9 cellular contexts compared by ENCODE assay signal in the genomic region with DNA sequence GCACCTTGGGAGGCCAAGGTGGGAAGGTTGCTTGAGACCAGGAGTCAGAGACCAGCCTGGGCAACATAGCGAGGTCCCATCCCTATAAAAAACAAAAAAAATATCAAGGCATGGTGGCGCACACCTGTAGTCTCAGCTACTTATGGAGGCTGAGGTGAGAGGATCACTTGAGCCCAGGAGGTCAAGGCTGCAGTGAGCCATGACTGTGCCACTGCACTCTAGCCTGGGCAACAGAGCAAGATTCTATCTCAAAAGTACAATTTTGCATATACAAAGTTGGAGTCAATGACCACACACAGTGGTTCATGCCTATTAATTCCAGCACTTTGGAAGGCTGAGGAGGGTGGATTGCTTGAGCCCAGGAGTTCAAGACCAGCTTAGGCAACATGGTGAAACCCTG. TPM values are rescaled to one million over a fixed set of nuclear protein-coding genes. Genes with fewer than 3 reads are reported as not detected.
DNase-seq lines count a peak whose midpoint lies in the region; ATAC-seq and TF ChIP-seq lines count a peak whose summit lies in the region.
"Not testable (repeated sequence)": the region's sequence is repeated elsewhere in the genome, so short reads cannot be mapped to it uniquely, and the experiment has no call there.
"Had no signal": no experiment of that assay in that cellular context is flagged by ENCODE, and none has a peak within 500 bp of the region (broad histone marks: within the 10 kb centered on the region; RNA-seq: fewer than 3 reads in every experiment).

No MANE protein-coding gene starts in this region.

- H3K27ac ChIP-seq in GM23338 (ENCODE audit: low read depth), result 0 out of 2 replicates have a peak overlapping the region, but pooled peaks have one; percentile 9
- not testable (repeated sequence) for H3K27ac ChIP-seq in HEK293 (ENCODE audit: extremely low read depth, low read depth, low read length); trophoblast cell (ENCODE audit: low read depth, low read length)
- H3K27ac ChIP-seq in RWPE1, result 0 out of 2 replicates have a peak overlapping the region, but pooled peaks have one; percentile 12

- H2BK120ac ChIP-seq in trophoblast cell (ENCODE audit: insufficient read depth, low read length, poor library complexity), result not testable (repeated sequence)

- WGBS in trophoblast cell (ENCODE audit: extremely low coverage, insufficient coverage, insufficient read length), result no CpG with 5 or more reads among the region's 2 CpGs

- POLR2A ChIA-PET in HEK293 (lab: Yijun Ruan, JAX), result interaction anchor here (2.0 kb wide), 1 partner anchor 10 kb away, joined by 5 read pairs; the partner anchor contains the start of gene UBE2B
- POLR2A ChIA-PET in RWPE1 (lab: Yijun Ruan, JAX; ENCODE audit: low non-redundant PET); activated CD4-positive, alpha-beta memory T cell treated with anti-CD3 and anti-CD28 coated beads for 36 hours (lab: Charles Lee): not testable (repeated sequence)
- POLR2A ChIA-PET in WTC11 (lab: Charles Lee), result interaction anchor here (1.6 kb wide), 1 partner anchor 10 kb away, joined by 4 read pairs; the partner anchor contains the start of gene UBE2B

- H4K12ac ChIP-seq in trophoblast cell (ENCODE audit: low read depth, low read length), result peak overlapping the region; percentile 30

- not testable (repeated sequence) for H3K14ac ChIP-seq in trophoblast cell (ENCODE audit: low read length)

- not testable (repeated sequence) for H3K9me3 Mint-ChIP-seq in GM23338; WTC11; activated CD4-positive, alpha-beta memory T cell treated with anti-CD3 and anti-CD28 coated beads for 36 hours; activated T-cell treated with anti-CD3 and anti-CD28 coated beads, Interleukin-2, amount 50 U/mL, for 72 hours; activated naive CD8-positive, alpha-beta T cell (ENCODE audit: low read depth)

- CTCF ChIA-PET in HEK293 (lab: Yijun Ruan, JAX) (interaction anchor here (0.7 to 1.5 kb wide), 4 partner anchors 10 to 205 kb away, joined by 3 to 4 read pairs (median 3); no protein-coding TSS in a partner anchor), RWPE1 (lab: Yijun Ruan, JAX) (interaction anchor here (0.7 to 1.4 kb wide), 2 partner anchors 29 to 362 kb away, joined by 7 to 8 read pairs; partner anchors contain the start of gene CDKN2AIPNL)
- CTCF ChIA-PET in WTC11 (lab: Charles Lee), result not testable (repeated sequence)
- CTCF ChIA-PET in activated CD4-positive, alpha-beta memory T cell treated with anti-CD3 and anti-CD28 coated beads for 36 hours (lab: Charles Lee), result interaction anchor here (0.8 to 1.4 kb wide), 5 partner anchors 8 to 205 kb away, joined by 3 to 4 read pairs (median 3); partner anchors contain the start of gene CDKN2AIPNL

- H3K9ac ChIP-seq in trophoblast cell (ENCODE audit: low read length), result not testable (repeated sequence)

- not testable (repeated sequence) for H3K23ac ChIP-seq in trophoblast cell (ENCODE audit: low read length)

- not testable (repeated sequence) for H3K9me3 ChIP-seq in HEK293 (ENCODE audit: control insufficient read depth, insufficient read depth, low read depth, low read length); trophoblast cell (ENCODE audit: insufficient read depth, low read depth, low read length)

- not testable (repeated sequence) for H2AFZ ChIP-seq in GM23338; trophoblast cell (ENCODE audit: insufficient read depth, low read length, poor library complexity)

- H2BK12ac ChIP-seq in trophoblast cell (ENCODE audit: low read length), result not testable (repeated sequence)

- not testable (repeated sequence) for H3K79me1 ChIP-seq in trophoblast cell (ENCODE audit: low read length)

- not testable (repeated sequence) for H3K4me1 Mint-ChIP-seq in GM23338, WTC11
- peaks cover 31% of the 10 kb centered on the region for H3K4me1 Mint-ChIP-seq in activated CD4-positive, alpha-beta memory T cell treated with anti-CD3 and anti-CD28 coated beads for 36 hours (ENCODE audit: low read depth)
- H3K4me1 Mint-ChIP-seq in activated T-cell treated with anti-CD3 and anti-CD28 coated beads, Interleukin-2, amount 50 U/mL, for 72 hours (ENCODE audit: low read depth), result peaks cover 46% of the 10 kb centered on the region
- peaks cover 41% of the 10 kb centered on the region for H3K4me1 Mint-ChIP-seq in activated naive CD8-positive, alpha-beta T cell (ENCODE audit: low read depth)

- peaks cover 81% of the 10 kb centered on the region for H3K36me3 Mint-ChIP-seq in GM23338 (ENCODE audit: low read depth)
- H3K36me3 Mint-ChIP-seq in WTC11, result peaks cover 57% of the 10 kb centered on the region
- H3K36me3 Mint-ChIP-seq in activated CD4-positive, alpha-beta memory T cell treated with anti-CD3 and anti-CD28 coated beads for 36 hours, result peaks cover 39% of the 10 kb centered on the region
- peaks cover 5 to 25% of the 10 kb centered on the region in 2 donors for H3K36me3 Mint-ChIP-seq in activated T-cell treated with anti-CD3 and anti-CD28 coated beads, Interleukin-2, amount 50 U/mL, for 72 hours (ENCODE audit: insufficient read depth in 2 of 2)
- peaks cover 10% of the 10 kb centered on the region for H3K36me3 Mint-ChIP-seq in activated naive CD8-positive, alpha-beta T cell

- not testable (repeated sequence) for H3K18ac ChIP-seq in trophoblast cell (ENCODE audit: low read length)

- H2BK5ac ChIP-seq in trophoblast cell (ENCODE audit: low read depth, low read length, poor library complexity), result not testable (repeated sequence)

- H4K20me1 ChIP-seq in GM23338 (replicated peaks; ENCODE audit: insufficient read depth), result peaks cover 12% of the 10 kb centered on the region

- not testable (repeated sequence) for H3K27ac Mint-ChIP-seq in GM23338, WTC11
- H3K27ac Mint-ChIP-seq in activated CD4-positive, alpha-beta memory T cell treated with anti-CD3 and anti-CD28 coated beads for 36 hours, result peak overlapping the region; percentile 23
- peak overlapping the region; percentile 60 for H3K27ac Mint-ChIP-seq in activated T-cell treated with anti-CD3 and anti-CD28 coated beads, Interleukin-2, amount 50 U/mL, for 72 hours
- peak overlapping the region; percentile 34 for H3K27ac Mint-ChIP-seq in activated naive CD8-positive, alpha-beta T cell

- not testable (repeated sequence) for H3K27me3 Mint-ChIP-seq in GM23338 (ENCODE audit: insufficient read depth, low read depth, poor library complexity); WTC11 (ENCODE audit: low read depth); activated CD4-positive, alpha-beta memory T cell treated with anti-CD3 and anti-CD28 coated beads for 36 hours; activated T-cell treated with anti-CD3 and anti-CD28 coated beads, Interleukin-2, amount 50 U/mL, for 72 hours (ENCODE audit: low read depth); activated naive CD8-positive, alpha-beta T cell

- H4K91ac ChIP-seq in trophoblast cell (ENCODE audit: low read depth, low read length), result not testable (repeated sequence)

- H3K79me2 ChIP-seq in GM23338 (replicated peaks; ENCODE audit: insufficient read depth), result peaks cover 28% of the 10 kb centered on the region
- H3K79me2 ChIP-seq in trophoblast cell (ENCODE audit: control insufficient read depth, insufficient read depth, low read length, poor library complexity), result not testable (repeated sequence)

- peaks cover 39% of the 10 kb centered on the region for H3K36me3 ChIP-seq in GM23338 (ENCODE audit: insufficient read depth)
- peaks cover 76 to 85% of the 10 kb centered on the region in 2 experiments for H3K36me3 ChIP-seq in HEK293 (ENCODE audit: control insufficient read depth in 2 of 2, insufficient read depth in 1 of 2, low read length in 2 of 2)
- H3K36me3 ChIP-seq in trophoblast cell (ENCODE audit: control insufficient read depth in 1 of 2, insufficient read depth in 2 of 2, low read length in 2 of 2), result peaks cover 37 to 38% of the 10 kb centered on the region in 2 experiments

- H3F3A ChIP-seq in GM23338 (replicated peaks; ENCODE audit: low read depth), result not testable (repeated sequence)

- H3K4me2 ChIP-seq in GM23338; trophoblast cell (ENCODE audit: low read length): not testable (repeated sequence)

- H3K27me3 ChIP-seq in GM23338 (ENCODE audit: insufficient read depth); trophoblast cell (ENCODE audit: insufficient read depth, low read length): not testable (repeated sequence)

- H3K4me3 ChIP-seq in GM23338; HEK293 (ENCODE audit: low read depth, low read length); trophoblast cell (ENCODE audit: low read depth, low read length): not testable (repeated sequence)

- not testable (repeated sequence) for TF ChIP-seq CTCF in GM23338 (conservative IDR thresholded peaks at IDR 0.05; ENCODE audit: low read depth in 2 of 2); HEK293 (tag by site-specific recombination; IDR thresholded peaks at IDR 0.05); RWPE1 (conservative IDR thresholded peaks at IDR 0.05; ENCODE audit: low read depth); WTC11 (IDR thresholded peaks at IDR 0.05)

- H4K8ac ChIP-seq in trophoblast cell (ENCODE audit: low read depth, low read length), result not testable (repeated sequence)

- not testable (repeated sequence) for H3K4me1 ChIP-seq in GM23338 (ENCODE audit: insufficient read depth); HEK293 (ENCODE audit: control insufficient read depth, insufficient read depth, low read length); trophoblast cell (ENCODE audit: control insufficient read depth in 1 of 2, insufficient read depth in 2 of 2, low read length in 2 of 2)

- H3K4ac ChIP-seq in trophoblast cell (ENCODE audit: low read depth, low read length), result not testable (repeated sequence)

- intact Hi-C loops in activated CD4-positive, alpha-beta memory T cell treated with anti-CD3 and anti-CD28 coated beads for 36 hours (cut with micrococcal nuclease), result not testable (repeated sequence)

- ATAC-seq in GM23338; WTC11; activated T-cell treated with anti-CD3 and anti-CD28 coated beads, Interleukin-2, amount 50 U/mL, for 72 hours (replicated peaks in 1 of 2): not testable (repeated sequence)

- not testable (repeated sequence) for DNase-seq in GM23338 (ENCODE audit: low spot score); RWPE1 (ENCODE audit: low spot score); WTC11 (ENCODE audit: low spot score); activated CD4-positive, alpha-beta memory T cell treated with anti-CD3 and anti-CD28 coated beads for 36 hours; activated T-cell treated with anti-CD3 and anti-CD28 coated beads, Interleukin-2, amount 50 U/mL, for 72 hours; trophoblast cell

- H3K9me2 ChIP-seq in GM23338 (ENCODE audit: insufficient read depth), result not testable (repeated sequence)

- H2AK5ac ChIP-seq in trophoblast cell (ENCODE audit: low read length), result not testable (repeated sequence)

- H3K4me3 Mint-ChIP-seq in GM23338; WTC11; activated CD4-positive, alpha-beta memory T cell treated with anti-CD3 and anti-CD28 coated beads for 36 hours; activated T-cell treated with anti-CD3 and anti-CD28 coated beads, Interleukin-2, amount 50 U/mL, for 72 hours; activated naive CD8-positive, alpha-beta T cell: not testable (repeated sequence)

RNA-seq across cellular contexts. Expression of gene UBE2B, which starts 10.8 kb away (rescaled TPM):
- total RNA-seq in GM23338 (2014; rRNA removed; shearing (Covaris generic)), result 19.3 and 22.1 TPM in 2 replicates
- 184 and 187 TPM in 2 replicates for polyA plus RNA-seq in GM23338 (2016; fragmentation: Nextera tagmentation; extraction: Ambion mirVana)
- 34.6 to 39.7 TPM (median 39.2 TPM) in 3 replicates for total RNA-seq in WTC11 (2021)
- total RNA-seq in activated CD4-positive, alpha-beta memory T cell treated with anti-CD3 and anti-CD28 coated beads for 36 hours, result 100 to 1,000 TPM; 124 TPM
- total RNA-seq in activated T-cell treated with anti-CD3 and anti-CD28 coated beads, Interleukin-2, amount 50 U/mL, for 72 hours, result 100 to 1,000 TPM; 129 to 162 TPM
- polyA plus RNA-seq in trophoblast cell (2013), result 166 and 181 TPM in 2 replicates

RNA-seq across cellular contexts. Expression of gene CDKL3, which starts 15.2 kb away (rescaled TPM):
- 0.35 and 0.97 TPM in 2 replicates for total RNA-seq in GM23338 (2014; rRNA removed; shearing (Covaris generic))
- polyA plus RNA-seq in GM23338 (2016; fragmentation: Nextera tagmentation; extraction: Ambion mirVana), result 2.8 and 2.9 TPM in 2 replicates
- total RNA-seq in WTC11 (2021), result 1.8 to 4.0 TPM (median 2.1 TPM) in 3 replicates
- 1 to 10 TPM; 2.8 to 3.0 TPM for total RNA-seq in activated CD4-positive, alpha-beta memory T cell treated with anti-CD3 and anti-CD28 coated beads for 36 hours
- 1 to 10 TPM; 3.9 to 5.8 TPM for total RNA-seq in activated T-cell treated with anti-CD3 and anti-CD28 coated beads, Interleukin-2, amount 50 U/mL, for 72 hours
- 1.3 and 1.4 TPM in 2 replicates for polyA plus RNA-seq in trophoblast cell (2013)
- total RNA-seq: CD4-positive, CD25-positive, alpha-beta regulatory T cell had no signal

RNA-seq across cellular contexts. Expression of gene CDKN2AIPNL, which starts 29.5 kb away (rescaled TPM):
- 51.4 and 53.5 TPM in 2 replicates for total RNA-seq in GM23338 (2014; rRNA removed; shearing (Covaris generic))
- 72.5 and 79.5 TPM in 2 replicates for polyA plus RNA-seq in GM23338 (2016; fragmentation: Nextera tagmentation; extraction: Ambion mirVana)
- total RNA-seq in WTC11 (2021), result 54.3 to 60.7 TPM (median 59.8 TPM) in 3 replicates
- total RNA-seq in activated CD4-positive, alpha-beta memory T cell treated with anti-CD3 and anti-CD28 coated beads for 36 hours, result 10 to 100 TPM; 32.0 to 33.3 TPM
- total RNA-seq in activated T-cell treated with anti-CD3 and anti-CD28 coated beads, Interleukin-2, amount 50 U/mL, for 72 hours, result 10 to 100 TPM; 24.6 to 25.8 TPM
- polyA plus RNA-seq in trophoblast cell (2013), result 21.1 and 23.7 TPM in 2 replicates
